Comparison of ENCODE assay signal across 20 cellular contexts in the genomic region with DNA sequence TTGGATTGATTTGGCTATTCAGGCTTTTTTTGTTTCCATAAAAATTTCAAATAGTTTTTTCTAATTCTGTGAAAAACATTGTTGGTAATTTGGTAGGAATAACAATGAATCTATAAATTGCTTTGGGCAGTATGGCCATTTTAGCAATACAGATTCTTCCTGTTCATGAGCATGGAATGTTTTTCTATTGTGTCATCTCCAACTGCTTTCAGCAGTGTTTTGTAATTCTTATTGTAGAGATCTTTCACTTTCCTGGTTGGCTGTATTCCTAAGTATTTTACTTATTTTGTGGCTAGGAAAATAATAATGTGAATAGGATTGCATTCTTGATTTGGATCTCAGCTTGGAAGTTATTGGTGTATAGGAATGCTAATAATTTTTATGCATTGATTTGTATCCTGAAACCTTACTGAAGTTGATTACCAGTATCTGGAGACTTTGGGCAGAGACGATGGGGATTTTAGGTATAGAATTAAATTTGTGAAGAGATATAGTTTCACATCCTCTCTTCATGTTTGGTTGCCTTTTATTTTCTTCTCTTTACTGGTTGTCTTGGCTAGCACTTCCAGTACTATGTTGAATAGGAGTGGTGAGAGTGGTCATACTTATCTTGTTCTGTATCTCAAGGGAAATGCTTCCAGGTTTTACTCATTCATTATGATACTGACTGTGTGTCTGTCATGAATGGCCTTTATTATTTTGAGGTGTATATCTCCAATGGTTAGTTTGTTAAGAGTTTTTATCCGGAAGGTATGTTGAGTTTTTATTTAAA. TPM values are rescaled to one million over a fixed set of nuclear protein-coding genes. Genes with fewer than 3 reads are reported as not detected.
A peak's percentile ranks its signal among the peaks of the same experiment; 100 is the strongest.
DNase-seq lines count a peak whose midpoint lies in the region; ATAC-seq and TF ChIP-seq lines count a peak whose summit lies in the region.
"Had no signal": no experiment of that assay in that cellular context is flagged by ENCODE, and none has a peak within 500 bp of the region (broad histone marks: within the 10 kb centered on the region; RNA-seq: fewer than 3 reads in every experiment).

No MANE protein-coding gene starts in this region.

- no peaks in the 10 kb centered on the region for H3K4me1 Mint-ChIP-seq in type B pancreatic cell (ENCODE audit: unreplicated experiment)
- H3K4me1 Mint-ChIP-seq in activated CD8-positive, alpha-beta memory T cell treated with anti-CD3 and anti-CD28 coated beads, Interleukin-2, amount 10 ng/mL, durations not matched to agents 7 days and 5 days, result peaks cover 4% of the 10 kb centered on the region
- H3K4me1 Mint-ChIP-seq: activated CD4-positive, alpha-beta T cell treated with anti-CD3 and anti-CD28 coated beads, Interleukin-2, amount 10 ng/mL, durations not matched to agents 24 days and 14 days; natural killer cell had no signal

- peaks cover 3% of the 10 kb centered on the region for H3K27me3 Mint-ChIP-seq in type B pancreatic cell
- H3K27me3 Mint-ChIP-seq in activated CD8-positive, alpha-beta memory T cell treated with anti-CD3 and anti-CD28 coated beads, Interleukin-2, amount 10 ng/mL, durations not matched to agents 7 days and 5 days, result peaks cover 39% of the 10 kb centered on the region

- peak; percentile 86 for ATAC-seq in HG02610 (IDR thresholded peaks at IDR 0.05; ENCODE audit: unreplicated experiment)
- no peak for ATAC-seq in activated CD8-positive, alpha-beta memory T cell treated with anti-CD3 and anti-CD28 coated beads, Interleukin-2, amount 10 ng/mL, durations not matched to agents 7 days and 5 days
- ATAC-seq: natural killer cell had no signal

- H3K27me3 ChIP-seq in breast epithelium, result no peaks in the 10 kb centered on the region
- H3K27me3 ChIP-seq: esophagus muscularis mucosa, SJCRH30 had no signal

- H3K4me3 ChIP-seq in breast epithelium, result no peak overlapping the region
- H3K4me3 ChIP-seq: coronary artery, esophagus muscularis mucosa, SJCRH30, thoracic aorta had no signal

- intact Hi-C loops in breast epithelium (cut with DNase I; ENCODE audit: low total_unique reads), result no loop called here

- no peaks in the 10 kb centered on the region for H3K36me3 ChIP-seq in breast epithelium
- H3K36me3 ChIP-seq: esophagus muscularis mucosa, SJCRH30, thoracic aorta had no signal

- CTCF ChIA-PET in activated CD8-positive, alpha-beta memory T cell treated with anti-CD3 and anti-CD28 coated beads, Interleukin-2, amount 10 ng/mL, durations not matched to agents 7 days and 5 days (lab: Charles Lee), result interaction anchor here (1.4 kb wide), 1 partner anchor 52 kb away, joined by 3 read pairs; no protein-coding TSS in a partner anchor

- H3K9me3 ChIP-seq in breast epithelium, result peaks cover 0 to 7% of the 10 kb centered on the region in 2 donors
- H3K9me3 ChIP-seq: SJCRH30, thoracic aorta had no signal

- no peak overlapping the region for H3K27ac Mint-ChIP-seq in type B pancreatic cell
- no peak overlapping the region for H3K27ac Mint-ChIP-seq in activated CD8-positive, alpha-beta memory T cell treated with anti-CD3 and anti-CD28 coated beads, Interleukin-2, amount 10 ng/mL, durations not matched to agents 7 days and 5 days
- H3K27ac Mint-ChIP-seq: activated CD4-positive, alpha-beta T cell treated with anti-CD3 and anti-CD28 coated beads, Interleukin-2, amount 10 ng/mL, durations not matched to agents 24 days and 14 days; natural killer cell had no signal

- peak overlapping the region; percentile 8 to 52 for H3K27ac ChIP-seq in breast epithelium
- H3K27ac ChIP-seq: coronary artery, esophagus muscularis mucosa, SJCRH30, thoracic aorta had no signal

- H3K9me3 Mint-ChIP-seq in type B pancreatic cell, result peaks cover 3% of the 10 kb centered on the region
- peaks cover 5% of the 10 kb centered on the region for H3K9me3 Mint-ChIP-seq in activated CD8-positive, alpha-beta memory T cell treated with anti-CD3 and anti-CD28 coated beads, Interleukin-2, amount 10 ng/mL, durations not matched to agents 7 days and 5 days (ENCODE audit: low read depth)

- no peaks in the 10 kb centered on the region for H3K36me3 Mint-ChIP-seq in type B pancreatic cell
- H3K36me3 Mint-ChIP-seq in activated CD8-positive, alpha-beta memory T cell treated with anti-CD3 and anti-CD28 coated beads, Interleukin-2, amount 10 ng/mL, durations not matched to agents 7 days and 5 days, result peaks cover 1% of the 10 kb centered on the region

- TF ChIP-seq CTCF in AG09319 (IDR thresholded peaks at IDR 0.05; ENCODE audit: low read depth, low read length) (no peak), breast epithelium (IDR thresholded peaks at IDR 0.05) (no peak), type B pancreatic cell (conservative IDR thresholded peaks at IDR 0.05) (no peak)

- H3K4me1 ChIP-seq in breast epithelium, result no peaks in the 10 kb centered on the region
- H3K4me1 ChIP-seq: esophagus muscularis mucosa, SJCRH30 had no signal

- TF ChIP-seq POLR2A in breast epithelium (IDR thresholded peaks at IDR 0.05), result no peak

- no peak overlapping the region for H3K4me3 Mint-ChIP-seq in type B pancreatic cell
- no peak overlapping the region for H3K4me3 Mint-ChIP-seq in activated CD8-positive, alpha-beta memory T cell treated with anti-CD3 and anti-CD28 coated beads, Interleukin-2, amount 10 ng/mL, durations not matched to agents 7 days and 5 days
- H3K4me3 Mint-ChIP-seq: activated CD4-positive, alpha-beta T cell treated with anti-CD3 and anti-CD28 coated beads, Interleukin-2, amount 10 ng/mL, durations not matched to agents 24 days and 14 days; natural killer cell had no signal

- peak; percentile 30 for DNase-seq in AG09319 (ENCODE audit: extremely low read depth, low read depth)
- DNase-seq in breast epithelium (ENCODE audit: low spot score in 2 of 2), result no peak
- peak; percentile 72 for DNase-seq in iris pigment epithelial cell (ENCODE audit: low read depth)
- no peak for DNase-seq in type B pancreatic cell (ENCODE audit: extremely low spot score, unreplicated experiment)
- DNase-seq in activated T-cell treated with anti-CD3 and anti-CD28 coated beads for 4 hours, result no peak
- no peak for DNase-seq in activated CD8-positive, alpha-beta memory T cell treated with anti-CD3 and anti-CD28 coated beads, Interleukin-2, amount 10 ng/mL, durations not matched to agents 7 days and 5 days
- DNase-seq in activated T-cell treated with anti-CD3 and anti-CD28 coated beads, Interleukin-2, amount 50 U/mL, for 1 hour, result no peak
- DNase-seq: ACHN; activated CD4-positive, alpha-beta T cell treated with anti-CD3 and anti-CD28 coated beads, Interleukin-2, amount 10 ng/mL, durations not matched to agents 24 days and 14 days; KG1; natural killer cell; NCI-H1417; NCI-H2227 treated with DMSO at 0.1 percent for 48 hours; retina; SJCRH30; stimulated activated CD4-positive, alpha-beta T cell treated with anti-CD3 and anti-CD28 coated beads, Interleukin-2, amount 100 ng/mL, for 24 hours had no signal

RNA-seq across cellular contexts. Expression of a gene that starts 57.3 kb away (rescaled TPM):
- total RNA-seq in breast epithelium (100 to 1,000 TPM in 1 of 3 donors, 10 to 100 TPM in 2; 51.5 to 122 (median 74.5) TPM), type B pancreatic cell (ENCODE audit: low replicate concordance) (42.6 and 61.3 TPM in 2 replicates)
- total RNA-seq in activated CD8-positive, alpha-beta memory T cell treated with anti-CD3 and anti-CD28 coated beads, Interleukin-2, amount 10 ng/mL, durations not matched to agents 7 days and 5 days, result 10 to 100 TPM; 26.9 to 29.6 TPM

RNA-seq across cellular contexts. Expression of a gene that starts 57.4 kb away (rescaled TPM):
- total RNA-seq in breast epithelium (10 to 100 TPM; 49.8 to 67.7 (median 62.5) TPM), type B pancreatic cell (ENCODE audit: low replicate concordance) (41.0 and 45.1 TPM in 2 replicates)
- total RNA-seq in activated CD8-positive, alpha-beta memory T cell treated with anti-CD3 and anti-CD28 coated beads, Interleukin-2, amount 10 ng/mL, durations not matched to agents 7 days and 5 days, result 10 to 100 TPM; 33.4 to 36.4 TPM

Comparison
In these comparisons a context has a peak if more than half of its experiments do, and no peak if none do; other contexts are left out.
1. DNase-seq: peak in AG09319 (single experiment) and iris pigment epithelial cell (single experiment); none in breast epithelium (0 of 2), type B pancreatic cell (single experiment), activated T-cell treated with anti-CD3 and anti-CD28 coated beads for 4 hours (single experiment), activated CD8-positive, alpha-beta memory T cell treated with anti-CD3 and anti-CD28 coated beads, Interleukin-2, amount 10 ng/mL, durations not matched to agents 7 days and 5 days (single experiment) and activated T-cell treated with anti-CD3 and anti-CD28 coated beads, Interleukin-2, amount 50 U/mL, for 1 hour (single experiment).